In genomic region chr20:3539708-3540107, GRCh38 we compare ENCODE assay signal across 19 cellular contexts.
DNase-seq lines count a peak whose midpoint lies in the region; ATAC-seq and TF ChIP-seq lines count a peak whose summit lies in the region.
"Had no signal": no experiment of that assay in that cellular context is flagged by ENCODE, and none has a peak within 500 bp of the region (broad histone marks: within the 10 kb centered on the region; RNA-seq: fewer than 3 reads in every experiment).

No MANE protein-coding gene starts in this region.

- 44 to 66% methylated on average over 1 to 2 of the region's 2 CpGs for WGBS in esophagus squamous epithelium, 2 donors

- TF ChIP-seq POLR2A in esophagus squamous epithelium (IDR thresholded peaks at IDR 0.05) = no peak

- H3K4me3 Mint-ChIP-seq in central memory CD8-positive, alpha-beta T cell = no peak overlapping the region
- H3K4me3 Mint-ChIP-seq: H9 had no signal

- no peaks in the 10 kb centered on the region for H3K9me3 Mint-ChIP-seq in central memory CD8-positive, alpha-beta T cell
- H3K9me3 Mint-ChIP-seq: H9 had no signal

- no peak for ATAC-seq in central memory CD8-positive, alpha-beta T cell (replicated peaks; ENCODE audit: extremely low read depth, poor library complexity, severe bottlenecking)
- ATAC-seq in sciatic nerve (peak; percentile 36), esophagus mucosa (no peak)

- H3K9me3 ChIP-seq in left ventricle myocardium inferior (replicated peaks) (no peaks in the 10 kb centered on the region), esophagus squamous epithelium (no peaks in the 10 kb centered on the region)

- peak overlapping the region; percentile 1 for H3K4me3 ChIP-seq in left ventricle myocardium inferior
- no peak overlapping the region for H3K4me3 ChIP-seq in esophagus squamous epithelium

- H3K36me3 ChIP-seq in left ventricle myocardium inferior = peaks cover 20% of the 10 kb centered on the region
- peaks cover 0 to 29% (median 0%) of the 10 kb centered on the region in 3 donors for H3K36me3 ChIP-seq in esophagus squamous epithelium

- peak overlapping the region; percentile 34 for H3K27ac ChIP-seq in left ventricle myocardium inferior (replicated peaks)
- H3K27ac ChIP-seq in esophagus squamous epithelium = peak overlapping the region in 1 of 4 donors; percentile 22

- intact Hi-C loops in left ventricle myocardium inferior (cut with micrococcal nuclease) = no loop called here
- intact Hi-C loops in sciatic nerve (cut with DNase I) = no loop called here
- intact Hi-C loops in esophagus squamous epithelium (cut with DNase I) = no loop called here

- peaks cover 11% of the 10 kb centered on the region for H3K36me3 Mint-ChIP-seq in central memory CD8-positive, alpha-beta T cell (ENCODE audit: insufficient read depth)

- peaks cover 18% of the 10 kb centered on the region for H3K4me1 Mint-ChIP-seq in central memory CD8-positive, alpha-beta T cell
- H3K4me1 Mint-ChIP-seq: H9 had no signal

- DNase-seq in EL (peak; percentile 15), left ventricle myocardium inferior (no peak), sciatic nerve (ENCODE audit: low spot score) (no peak), COLO668 (lab: John Stamatoyannopoulos, UW; ENCODE audit: unreplicated experiment) (no peak), esophagus squamous epithelium (lab: John Stamatoyannopoulos, UW) (no peak)
- DNase-seq in central memory CD8-positive, alpha-beta T cell (ENCODE audit: low spot score in 2 of 2) = no peak
- DNase-seq in stimulated activated CD4-positive, alpha-beta T cell treated with anti-CD3 and anti-CD28 coated beads, Interleukin-4, amount 100 ng/mL, for 1 hour = no peak
- DNase-seq: ACHN, AML-193, Calu3, DMS53, H9, IMR-90, Kasumi-1, MM.1S, NCI-H187, NCI-H69, OCI-M1 had no signal

- H3K27me3 ChIP-seq in left ventricle myocardium inferior (ENCODE audit: low read depth) (no peaks in the 10 kb centered on the region), esophagus squamous epithelium (no peaks in the 10 kb centered on the region)

- H3K4me1 ChIP-seq in left ventricle myocardium inferior (peaks cover 7% of the 10 kb centered on the region), esophagus squamous epithelium (peaks cover 0 to 11% (median 0%) of the 10 kb centered on the region in 3 donors)

- peak overlapping the region; percentile 52 for H3K27ac Mint-ChIP-seq in central memory CD8-positive, alpha-beta T cell (ENCODE audit: low read depth)

- TF ChIP-seq CTCF in left ventricle myocardium inferior (IDR thresholded peaks at IDR 0.05; ENCODE audit: borderline replicate concordance) (no peak), esophagus squamous epithelium (IDR thresholded peaks at IDR 0.05) (no peak)

- no peaks in the 10 kb centered on the region for H3K27me3 Mint-ChIP-seq in central memory CD8-positive, alpha-beta T cell
